ENCODE assay signal across 9 cellular contexts in the genomic region with DNA sequence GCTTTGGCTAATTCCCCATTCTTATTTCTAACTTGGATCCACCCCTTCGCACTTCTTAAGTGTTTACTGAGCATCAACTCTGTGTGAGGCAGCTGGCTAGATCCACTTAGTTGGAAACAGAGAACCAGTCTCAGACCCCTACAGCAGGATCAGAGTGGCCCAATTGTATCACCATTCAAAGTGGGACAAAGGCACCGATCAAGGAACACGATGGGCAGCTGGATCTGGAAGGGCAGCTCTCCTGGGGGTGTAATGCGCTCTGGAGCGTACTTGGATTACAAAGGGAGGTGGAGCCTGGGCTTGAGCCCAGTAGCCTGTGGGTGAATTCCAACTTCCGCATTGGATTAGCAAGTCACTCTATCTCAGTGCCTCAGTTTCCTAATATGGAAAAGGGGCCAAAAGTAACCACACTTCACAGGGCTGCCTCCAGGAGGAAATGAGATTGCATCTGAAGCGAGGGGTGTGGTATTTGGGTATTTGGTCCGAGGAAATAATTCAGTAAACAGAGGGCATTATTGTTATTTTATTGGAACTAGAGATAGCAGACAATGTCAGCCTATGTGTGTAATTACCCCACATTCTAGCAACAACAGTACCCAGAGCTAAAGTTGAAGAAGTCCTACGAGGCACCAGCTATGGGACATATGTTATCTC. TPM values are rescaled to one million over a fixed set of nuclear protein-coding genes. Genes with fewer than 3 reads are reported as not detected.
DNase-seq lines count a peak whose midpoint lies in the region; ATAC-seq and TF ChIP-seq lines count a peak whose summit lies in the region.
"Had no signal": no experiment of that assay in that cellular context is flagged by ENCODE, and none has a peak within 500 bp of the region (broad histone marks: within the 10 kb centered on the region; RNA-seq: fewer than 3 reads in every experiment).

No MANE protein-coding gene starts in this region.

- no peak for TF ChIP-seq EP300 in ovary (IDR thresholded peaks at IDR 0.05)

- CTCF ChIA-PET in WTC11 (lab: Charles Lee), result interaction anchor here (0.5 to 6.9 kb wide), 3 partner anchors 9 to 90 kb away, joined by 3 to 83 read pairs (median 17); no protein-coding TSS in a partner anchor

- ATAC-seq in WTC11 (peak; percentile 75), HG03521 (IDR thresholded peaks at IDR 0.05; ENCODE audit: unreplicated experiment) (no peak)

- H3K27ac Mint-ChIP-seq in WTC11, result peak overlapping the region; percentile 55

- POLR2A ChIA-PET in WTC11 (lab: Charles Lee), result no interaction called here

- H3K9me3 Mint-ChIP-seq in WTC11, result no peaks in the 10 kb centered on the region

- no peaks in the 10 kb centered on the region for H3K27me3 ChIP-seq in ovary

- no peaks in the 10 kb centered on the region for H3K9me3 ChIP-seq in ovary

- H3K4me1 Mint-ChIP-seq in WTC11, result peaks cover 24% of the 10 kb centered on the region

- no peak overlapping the region for H3K4me3 ChIP-seq in ovary

- H3K4me1 ChIP-seq in ovary (ENCODE audit: insufficient read depth), result peaks cover 30% of the 10 kb centered on the region

- peak overlapping the region; percentile 71 to 88 for H3K27ac ChIP-seq in ovary

- DNase-seq in ELF-1 (ENCODE audit: low read depth, low spot score), result peak; percentile 91
- DNase-seq in WTC11 (ENCODE audit: low spot score), result no peak
- DNase-seq in globus pallidus (ENCODE audit: low spot score), result peak; percentile 75
- DNase-seq in ovary, result peak in 3 of 5 donors; percentile 59 to 70 (median 69)
- DNase-seq in 8988T, result no peak
- no peak for DNase-seq in NCI-H1048 (lab: John Stamatoyannopoulos, UW)
- DNase-seq in GM13976 (ENCODE audit: low spot score), result no peak
- DNase-seq: activated gamma-delta T cell treated with Interleukin-2 at 50 U/mL for 16 hours had no signal

- TF ChIP-seq CTCF in WTC11 (IDR thresholded peaks at IDR 0.05) (no peak), ovary (IDR thresholded peaks at IDR 0.05) (no peak), GM13976 (IDR thresholded peaks at IDR 0.05; ENCODE audit: borderline replicate concordance, control extremely low read depth, extremely low read depth, insufficient read depth, missing control alignments) (no peak)

- H3K4me3 Mint-ChIP-seq in WTC11, result no peak overlapping the region

- no peak for TF ChIP-seq POLR2A in ovary (IDR thresholded peaks at IDR 0.05)

- H3K36me3 ChIP-seq in ovary, result no peaks in the 10 kb centered on the region

- no peaks in the 10 kb centered on the region for H3K27me3 Mint-ChIP-seq in WTC11 (ENCODE audit: low read depth)

- H3K36me3 Mint-ChIP-seq in WTC11, result no peaks in the 10 kb centered on the region

- WGBS in ovary, 3 donors, result 26 to 40% (median 34%) methylated on average over 9 of the region's 9 CpGs

- in situ Hi-C loops in GM13976 (cut with MboI; ENCODE audit: low sequenced_read_pairs, unreplicated experiment), result no loop called here

- intact Hi-C loops in ovary (cut with DNase I), result no loop called here

TF ChIP-seq in WTC11, 78 proteins besides CTCF, POLR2A, EP300 and RAD21:
- TF ChIP-seq, protein P1, sequence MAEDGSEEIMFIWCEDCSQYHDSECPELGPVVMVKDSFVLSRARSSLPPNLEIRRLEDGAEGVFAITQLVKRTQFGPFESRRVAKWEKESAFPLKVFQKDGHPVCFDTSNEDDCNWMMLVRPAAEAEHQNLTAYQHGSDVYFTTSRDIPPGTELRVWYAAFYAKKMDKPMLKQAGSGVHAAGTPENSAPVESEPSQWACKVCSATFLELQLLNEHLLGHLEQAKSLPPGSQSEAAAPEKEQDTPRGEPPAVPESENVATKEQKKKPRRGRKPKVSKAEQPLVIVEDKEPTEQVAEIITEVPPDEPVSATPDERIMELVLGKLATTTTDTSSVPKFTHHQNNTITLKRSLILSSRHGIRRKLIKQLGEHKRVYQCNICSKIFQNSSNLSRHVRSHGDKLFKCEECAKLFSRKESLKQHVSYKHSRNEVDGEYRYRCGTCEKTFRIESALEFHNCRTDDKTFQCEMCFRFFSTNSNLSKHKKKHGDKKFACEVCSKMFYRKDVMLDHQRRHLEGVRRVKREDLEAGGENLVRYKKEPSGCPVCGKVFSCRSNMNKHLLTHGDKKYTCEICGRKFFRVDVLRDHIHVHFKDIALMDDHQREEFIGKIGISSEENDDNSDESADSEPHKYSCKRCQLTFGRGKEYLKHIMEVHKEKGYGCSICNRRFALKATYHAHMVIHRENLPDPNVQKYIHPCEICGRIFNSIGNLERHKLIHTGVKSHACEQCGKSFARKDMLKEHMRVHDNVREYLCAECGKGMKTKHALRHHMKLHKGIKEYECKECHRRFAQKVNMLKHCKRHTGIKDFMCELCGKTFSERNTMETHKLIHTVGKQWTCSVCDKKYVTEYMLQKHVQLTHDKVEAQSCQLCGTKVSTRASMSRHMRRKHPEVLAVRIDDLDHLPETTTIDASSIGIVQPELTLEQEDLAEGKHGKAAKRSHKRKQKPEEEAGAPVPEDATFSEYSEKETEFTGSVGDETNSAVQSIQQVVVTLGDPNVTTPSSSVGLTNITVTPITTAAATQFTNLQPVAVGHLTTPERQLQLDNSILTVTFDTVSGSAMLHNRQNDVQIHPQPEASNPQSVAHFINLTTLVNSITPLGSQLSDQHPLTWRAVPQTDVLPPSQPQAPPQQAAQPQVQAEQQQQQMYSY (CRISPR knock-in tag; IDR thresholded peaks at IDR 0.05), result 0 out of 2 replicates have a peak, but pooled peaks have one; percentile 16
- no peak for TF ChIP-seq MXD4 (CRISPR knock-in tag; IDR thresholded peaks at IDR 0.05; ENCODE audit: borderline replicate concordance)
- no peak for TF ChIP-seq NR3C1 (CRISPR knock-in tag; conservative IDR thresholded peaks at IDR 0.05; ENCODE audit: low read depth)
- TF ChIP-seq ZNF263 (CRISPR knock-in tag; IDR thresholded peaks at IDR 0.05; ENCODE audit: low read depth), result no peak

RNA-seq across cellular contexts. Expression of a gene that starts 11.9 kb away (rescaled TPM):
- 40.6 to 45.0 TPM (median 42.0 TPM) in 3 replicates for total RNA-seq in WTC11 (2021)
- total RNA-seq in ovary, result 100 to 1,000 TPM in 4 of 7 donors, 10 to 100 TPM in 3; 37.3 to 183 (median 119) TPM
- 100 to 1,000 TPM in 1 of 2 donors, 10 to 100 TPM in 1; 84.0 to 313 TPM for polyA plus RNA-seq in ovary

Comparison
In these comparisons a context has a peak if more than half of its experiments do, and no peak if none do; other contexts are left out.
1. DNase-seq: peak in ELF-1 (single experiment), globus pallidus (single experiment) and ovary (3 of 5); none in WTC11 (single experiment), 8988T (single experiment), NCI-H1048 (single experiment) and GM13976 (single experiment).